Comparison of ENCODE assay signal across 21 cellular contexts in the genomic region with DNA sequence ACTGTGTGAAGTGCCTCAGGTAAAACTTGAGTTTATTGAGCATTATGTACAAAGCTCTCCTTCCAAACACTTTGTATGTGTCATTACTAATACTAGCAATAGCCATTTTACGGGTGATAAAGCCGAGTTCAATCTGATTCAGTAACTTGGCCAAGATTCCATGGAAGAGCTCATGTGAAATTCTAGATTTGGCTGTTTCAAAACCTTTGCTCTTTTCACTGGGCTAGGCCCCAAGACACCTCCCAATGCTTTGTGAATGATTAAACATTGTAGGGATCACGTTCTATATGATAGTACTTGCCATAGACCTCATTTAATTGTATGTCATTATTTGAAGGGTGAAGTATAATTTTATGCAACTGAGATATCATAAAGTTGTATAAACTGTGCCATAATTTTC. TPM values are rescaled to one million over a fixed set of nuclear protein-coding genes. Genes with fewer than 3 reads are reported as not detected.
DNase-seq lines count a peak whose midpoint lies in the region; ATAC-seq, FAIRE-seq and TF ChIP-seq lines count a peak whose summit lies in the region.
"Had no signal": no experiment of that assay in that cellular context is flagged by ENCODE, and none has a peak within 500 bp of the region (broad histone marks: within the 10 kb centered on the region; RNA-seq: fewer than 3 reads in every experiment).

No MANE protein-coding gene starts in this region.

- H3K36me3 ChIP-seq in MG63, result no peaks in the 10 kb centered on the region
- H3K36me3 ChIP-seq: cardiac muscle cell, spleen, uterus had no signal

- H3K36me3 Mint-ChIP-seq in nephron (ENCODE audit: low read depth) (no peaks in the 10 kb centered on the region), glutamatergic neuron (ENCODE audit: unreplicated experiment) (no peaks in the 10 kb centered on the region)
- H3K36me3 Mint-ChIP-seq: activated naive CD4-positive, alpha-beta T cell treated with anti-CD3 and anti-CD28 coated beads, Interleukin-2, amount 50 U/mL, for 24 hours; IgD-negative memory B cell had no signal

- H3K9me3 Mint-ChIP-seq in nephron, result no peaks in the 10 kb centered on the region
- no peaks in the 10 kb centered on the region for H3K9me3 Mint-ChIP-seq in glutamatergic neuron (ENCODE audit: unreplicated experiment)
- H3K9me3 Mint-ChIP-seq: activated naive CD4-positive, alpha-beta T cell treated with anti-CD3 and anti-CD28 coated beads, Interleukin-2, amount 50 U/mL, for 24 hours; endodermal cell; IgD-negative memory B cell had no signal

- TF ChIP-seq EP300 in A549 (IDR thresholded peaks at IDR 0.05), result no peak

- H3K4me1 ChIP-seq in A549, result peaks cover 78% of the 10 kb centered on the region
- H3K4me1 ChIP-seq: spleen, uterus had no signal

- FAIRE-seq in A549 (lab: Jason Lieb, UNC), result no peak
- FAIRE-seq: kidney, RCC 7860 had no signal

- POLR2A ChIA-PET in A549 (lab: Yijun Ruan, JAX), result interaction anchor here (1.2 to 2.8 kb wide), 2 partner anchors 9 to 10 kb away, joined by 3 to 16 read pairs; partner anchors contain the start of gene NFE2L2

- no peaks in the 10 kb centered on the region for H3K27me3 ChIP-seq in MG63
- H3K27me3 ChIP-seq: cardiac muscle cell, spleen, uterus had no signal

- TF ChIP-seq RAD21 in A549 (conservative IDR thresholded peaks at IDR 0.05 in 1 of 2, IDR thresholded peaks at IDR 0.05 in 1 of 2), result no peak

- H3K4me1 Mint-ChIP-seq in nephron, result peaks cover 36% of the 10 kb centered on the region
- no peaks in the 10 kb centered on the region for H3K4me1 Mint-ChIP-seq in glutamatergic neuron (ENCODE audit: low read depth, unreplicated experiment)

- peak overlapping the region; percentile 73 to 76 for H3K27ac ChIP-seq in A549
- H3K27ac ChIP-seq: cardiac muscle cell, spleen had no signal

- H3K9me3 ChIP-seq in A549 (no peaks in the 10 kb centered on the region), MG63 (no peaks in the 10 kb centered on the region)
- H3K9me3 ChIP-seq: spleen, uterus had no signal

- no peak for TF ChIP-seq POLR2A in A549 (IDR thresholded peaks at IDR 0.05; ENCODE audit: low read length)

- peak overlapping the region; percentile 88 to 92 (median 90) for H3K27ac Mint-ChIP-seq in nephron
- H3K27ac Mint-ChIP-seq in glutamatergic neuron (ENCODE audit: unreplicated experiment), result no peak overlapping the region
- H3K27ac Mint-ChIP-seq: activated naive CD4-positive, alpha-beta T cell treated with anti-CD3 and anti-CD28 coated beads, Interleukin-2, amount 50 U/mL, for 24 hours; endodermal cell had no signal

- 2% methylated on average over 3 of the region's 3 CpGs for WGBS in A549 (ENCODE audit: missing lambda C conversion rate)

- H3K27me3 Mint-ChIP-seq in nephron (ENCODE audit: low read depth), result no peaks in the 10 kb centered on the region
- no peaks in the 10 kb centered on the region for H3K27me3 Mint-ChIP-seq in glutamatergic neuron (ENCODE audit: unreplicated experiment)
- H3K27me3 Mint-ChIP-seq: activated naive CD4-positive, alpha-beta T cell treated with anti-CD3 and anti-CD28 coated beads, Interleukin-2, amount 50 U/mL, for 24 hours; IgD-negative memory B cell had no signal

- peak in 1 of 2 experiments; percentile 55 for DNase-seq in A549 (ENCODE audit: low read depth in 1 of 2, low spot score in 1 of 2)
- DNase-seq in MG63, result peak; percentile 67
- DNase-seq in fibroblast of gingiva (ENCODE audit: low read depth), result peak; percentile 72
- DNase-seq in activated naive CD4-positive, alpha-beta T cell treated with anti-CD3 and anti-CD28 coated beads, Interleukin-2, amount 50 U/mL, for 16 hours, result no peak
- DNase-seq in midbrain (lab: John Stamatoyannopoulos, UW), result no peak
- DNase-seq in retina, result no peak
- no peak for DNase-seq in glutamatergic neuron
- DNase-seq: activated CD4-positive, alpha-beta T cell treated with anti-CD3 and anti-CD28 coated beads for 48 hours; activated CD8-positive, alpha-beta memory T cell treated with anti-CD3 and anti-CD28 coated beads, Interleukin-2, amount 50 U/mL, for 48 hours; endodermal cell; kidney; NCI-H1105; NCI-H82; spleen; stimulated activated naive CD4-positive, alpha-beta T cell; uterus had no signal

- CTCF ChIA-PET in A549 (lab: Yijun Ruan, JAX), result interaction anchor here (1.3 to 3.2 kb wide), 5 partner anchors 8 to 109 kb away, joined by 3 to 32 read pairs (median 4); partner anchors contain the start of gene NFE2L2

- peak overlapping the region in 1 of 3 experiments; percentile 61 for H3K4me3 Mint-ChIP-seq in nephron
- H3K4me3 Mint-ChIP-seq in glutamatergic neuron (ENCODE audit: unreplicated experiment), result no peak overlapping the region
- H3K4me3 Mint-ChIP-seq: activated naive CD4-positive, alpha-beta T cell treated with anti-CD3 and anti-CD28 coated beads, Interleukin-2, amount 50 U/mL, for 24 hours; endodermal cell; IgD-negative memory B cell had no signal

- ATAC-seq in A549, result peak; percentile 25 to 62; a peak in 3 of 6 replicates

- H3K4me2 ChIP-seq in A549, result peak overlapping the region; percentile 97

- peak overlapping the region; percentile 29 for H3K4me3 ChIP-seq in A549
- H3K4me3 ChIP-seq in MG63, result no peak overlapping the region
- H3K4me3 ChIP-seq: cardiac muscle cell, spleen, uterus had no signal

- TF ChIP-seq CTCF in A549 (IDR thresholded peaks at IDR 0.05) (no peak), nephron (IDR thresholded peaks at IDR 0.05; ENCODE audit: unreplicated experiment in 3 of 3) (no peak), glutamatergic neuron (IDR thresholded peaks at IDR 0.05; ENCODE audit: partially characterized antibody, unreplicated experiment) (no peak)

TF ChIP-seq in A549, 52 proteins besides CTCF, POLR2A, EP300 and RAD21:
- peak; percentile 46; the same call in 1 of the 2 replicates for TF ChIP-seq HOXA7 (CRISPR knock-in tag; IDR thresholded peaks at IDR 0.05)
- TF ChIP-seq FOXS1 (CRISPR knock-in tag; IDR thresholded peaks at IDR 0.05), result no peak

RNA-seq across cellular contexts. Expression of gene NFE2L2, which starts 8.9 kb away (rescaled TPM):
- polyA plus RNA-seq in A549 (2011; rRNA removed) (146 and 162 TPM in 2 replicates), A549 (2017; fragmentation: RNase III; extraction: RNeasy Plus Mini Kit Qiagen cat#74134 plus additional on column Dnase treatment) (61.0 to 65.8 TPM (median 62.0 TPM) in 3 replicates)
- 39.8 and 49.5 TPM in 2 replicates for polyA plus RNA-seq in A549 (2012; cell fraction: cytosol; rRNA removed)
- 31.1 and 38.8 TPM in 2 replicates for polyA plus RNA-seq in A549 (2012; cell fraction: nucleus; rRNA removed)
- polyA minus RNA-seq in A549 (2011; rRNA and poly(A)+ RNA removed), result 168 and 177 TPM in 2 replicates
- total RNA-seq in MG63 (2014; rRNA removed; shearing (Covaris generic); ENCODE audit: low replicate concordance), result 71.7 and 97.4 TPM in 2 replicates
- 51.4 TPM for total RNA-seq in glutamatergic neuron (ENCODE audit: unreplicated experiment)

Comparison
In these comparisons a context has a peak if more than half of its experiments do, and no peak if none do; other contexts are left out.
1. DNase-seq: peak in MG63 (single experiment) and fibroblast of gingiva (single experiment); none in activated naive CD4-positive, alpha-beta T cell treated with anti-CD3 and anti-CD28 coated beads, Interleukin-2, amount 50 U/mL, for 16 hours (single experiment), midbrain (single experiment), retina (single experiment) and glutamatergic neuron (single experiment).